Comparison of ENCODE assay signal across 32 cellular contexts in genomic region chrX:138534410-138534809, GRCh38.
"Had no signal": no experiment of that assay in that cellular context is flagged by ENCODE, and none has a peak within 500 bp of the region (broad histone marks: within the 10 kb centered on the region; RNA-seq: fewer than 3 reads in every experiment).

No MANE protein-coding gene starts in this region.

- H3K4me1 ChIP-seq: adrenal gland, body of pancreas, breast epithelium had no signal

- H3K36me3 ChIP-seq: adrenal gland, brain microvascular endothelial cell, breast epithelium, cardiac muscle cell had no signal

- H3K27ac ChIP-seq: adrenal gland, body of pancreas, brain microvascular endothelial cell, breast epithelium, cardiac muscle cell, VCaP had no signal

- H3K27me3 ChIP-seq: adrenal gland, body of pancreas, brain microvascular endothelial cell, cardiac muscle cell had no signal

- H3K4me3 ChIP-seq: adrenal gland, body of pancreas, breast epithelium, cardiac muscle cell had no signal

- FAIRE-seq: TTC549 had no signal

- H3K9me3 ChIP-seq: adrenal gland, body of pancreas had no signal

- DNase-seq: activated B cell treated with CpG ODN at 0.5 μM for 24 hours; activated CD4-positive, alpha-beta memory T cell treated with anti-CD3 and anti-CD28 coated beads for 36 hours; activated CD4-positive, alpha-beta T cell treated with anti-CD3 and anti-CD28 coated beads for 4 hours; activated CD4-positive, alpha-beta T cell treated with anti-CD3 and anti-CD28 coated beads, Interleukin-2, amount 10 ng/mL, durations not matched to agents 24 days and 14 days; activated CD4-positive, alpha-beta T cell treated with anti-CD3 and anti-CD28 coated beads, Interleukin-2, amount 50 U/mL, for 1 hour; activated CD4-positive, alpha-beta T cell treated with anti-CD3 and anti-CD28 coated beads, Interleukin-2, amount 50 U/mL, for 4 hours; activated CD4-positive, CD25-positive, alpha-beta regulatory T cell treated with anti-CD3 and anti-CD28 coated beads, Interleukin-2, amount 50 U/mL, for 72 hours; activated CD8-positive, alpha-beta memory T cell treated with anti-CD3 and anti-CD28 coated beads, Interleukin-2, amount 50 U/mL, for 4 hours; activated CD8-positive, alpha-beta T cell treated with anti-CD3 and anti-CD28 coated beads for 36 hours; activated effector memory CD4-positive, alpha-beta T cell treated with anti-CD3 and anti-CD28 coated beads, Interleukin-2, amount 50 U/mL, for 16 hours; activated gamma-delta T cell treated with Interleukin-2 at 50 U/mL for 16 hours; activated naive CD4-positive, alpha-beta T cell; activated naive CD4-positive, alpha-beta T cell treated with anti-CD3 and anti-CD28 coated beads for 36 hours; activated naive CD4-positive, alpha-beta T cell treated with anti-CD3 and anti-CD28 coated beads, Interleukin-2, amount 50 U/mL, for 16 hours; activated naive CD8-positive, alpha-beta T cell treated with anti-CD3 and anti-CD28 coated beads for 36 hours; activated T-cell treated with anti-CD3 and anti-CD28 coated beads for 4 hours; activated T-cell treated with anti-CD3 and anti-CD28 coated beads, Interleukin-2, amount 50 U/mL, for 1 hour; activated T-cell treated with anti-CD3 and anti-CD28 coated beads, Interleukin-2, amount 50 U/mL, for 4 hours; activated T-cell treated with anti-CD3 and anti-CD28 coated beads, Interleukin-2, amount 50 U/mL, for 72 hours; adrenal gland; amniotic stem cell; body of pancreas; brain microvascular endothelial cell; caudate nucleus; cerebellar nuclear complex; T-cell; T-helper 17 cell; T-helper 9 cell had no signal
